Comparison of ENCODE assay signal across 8 cellular contexts in genomic region chr11:65134952-65135632, GRCh38. TPM values are rescaled to one million over a fixed set of nuclear protein-coding genes. Genes with fewer than 3 reads are reported as not detected.
A peak's percentile ranks its signal among the peaks of the same experiment; 100 is the strongest.
DNase-seq lines count a peak whose midpoint lies in the region; TF ChIP-seq lines count a peak whose summit lies in the region.

No MANE protein-coding gene starts in this region.

- H3K79me1 ChIP-seq in H9 (ENCODE audit: insufficient read depth, low read depth, low read length, poor library complexity, severe bottlenecking), result no peaks in the 10 kb centered on the region

- no peak overlapping the region for H4K91ac ChIP-seq in H9 (ENCODE audit: insufficient read length, low read depth, low read length)

- no peaks in the 10 kb centered on the region for H3K79me2 ChIP-seq in H9 (ENCODE audit: insufficient read depth, low read length)
- peaks cover 16% of the 10 kb centered on the region for H3K79me2 ChIP-seq in neural cell (replicated peaks; ENCODE audit: insufficient read depth, low read length)

- peaks cover 5% of the 10 kb centered on the region for H3F3A ChIP-seq in neural cell (ENCODE audit: insufficient read depth, low read length, poor library complexity, severe bottlenecking)

- peaks cover 8% of the 10 kb centered on the region for H3K27me3 Mint-ChIP-seq in H9 (ENCODE audit: low read depth)

- H3K4me2 ChIP-seq in H9 (ENCODE audit: insufficient read depth, insufficient read length, low read length) (peak overlapping the region; percentile 58), neural cell (ENCODE audit: low read length) (peak overlapping the region; percentile 92)

- no peaks in the 10 kb centered on the region for H3K4me1 ChIP-seq in H9 (ENCODE audit: insufficient read depth, low read length)

- H2BK120ac ChIP-seq in H9 (ENCODE audit: low read depth, low read length, poor library complexity, severe bottlenecking), result no peak overlapping the region

- no peak overlapping the region for H2AFZ ChIP-seq in H9 (ENCODE audit: low read length)
- peak overlapping the region; percentile 87 for H2AFZ ChIP-seq in neural cell (ENCODE audit: low read depth, low read length)

- no peaks in the 10 kb centered on the region for H4K20me1 ChIP-seq in H9 (ENCODE audit: control insufficient read depth, insufficient read depth, insufficient read length)
- H4K20me1 ChIP-seq in neural cell (ENCODE audit: insufficient read depth), result no peaks in the 10 kb centered on the region

- no peak overlapping the region for H2AK5ac ChIP-seq in H9 (ENCODE audit: insufficient read length, low read length)

- H4K5ac ChIP-seq in H9 (ENCODE audit: insufficient read length, low read depth, low read length), result no peak overlapping the region

- H2BK20ac ChIP-seq in H9 (ENCODE audit: low read depth, low read length, poor library complexity, severe bottlenecking), result no peak overlapping the region

- no peak overlapping the region for H2BK12ac ChIP-seq in H9 (ENCODE audit: insufficient read length, low read depth, low read length)

- TF ChIP-seq CTCF in H9 (conservative IDR thresholded peaks at IDR 0.05) (no peak), fibroblast of villous mesenchyme (IDR thresholded peaks at IDR 0.05; ENCODE audit: insufficient read depth, low read depth, low read length) (no peak), neural cell (IDR thresholded peaks at IDR 0.05; ENCODE audit: poor library complexity, severe bottlenecking) (no peak)

- H3K9me2 ChIP-seq in neural cell (ENCODE audit: insufficient read depth, low read length), result no peaks in the 10 kb centered on the region

- H3K36me3 ChIP-seq in neural cell (ENCODE audit: insufficient read depth, low read length), result no peaks in the 10 kb centered on the region

- no peak overlapping the region for H3K4ac ChIP-seq in H9 (ENCODE audit: low read depth, low read length)

- H2BK15ac ChIP-seq in H9 (ENCODE audit: low read depth, low read length), result no peak overlapping the region

- peak; percentile 21 for TF ChIP-seq RAD21 in neural cell (conservative IDR thresholded peaks at IDR 0.05)

- TF ChIP-seq POLR2A in Raji (IDR thresholded peaks at IDR 0.05; ENCODE audit: insufficient read depth, low read depth, low read length), result peak; percentile 90

- H3K27me3 ChIP-seq in H9 (ENCODE audit: insufficient read depth, low read length), result no peaks in the 10 kb centered on the region
- H3K27me3 ChIP-seq in neural cell (ENCODE audit: insufficient read depth, low read depth, low read length), result no peaks in the 10 kb centered on the region

- peak overlapping the region; percentile 93 to 95 for H3K4me3 Mint-ChIP-seq in H9

- H3K14ac ChIP-seq in H9 (ENCODE audit: insufficient read depth, low read length), result peak overlapping the region; percentile 80; the same call in 1 of the 2 replicates

- TF ChIP-seq EP300 in neural cell (conservative IDR thresholded peaks at IDR 0.05; ENCODE audit: poor library complexity, severe bottlenecking), result no peak

- H3K9me3 Mint-ChIP-seq in H9, result no peaks in the 10 kb centered on the region; a peak in 1 of 5 replicates

- peaks cover 19 to 23% of the 10 kb centered on the region in 2 experiments for H3K4me1 Mint-ChIP-seq in H9

- H4K8ac ChIP-seq in H9 (replicated peaks; ENCODE audit: insufficient read length, low read depth, low read length), result no peak overlapping the region

- peaks cover 14% of the 10 kb centered on the region for H3K23me2 ChIP-seq in H9 (ENCODE audit: insufficient read length, low read depth, low read length, poor library complexity, severe bottlenecking)

- no peak overlapping the region for H3K23ac ChIP-seq in H9 (ENCODE audit: insufficient read length, low read depth, low read length)

- WGBS in H9 (ENCODE audit: extremely low coverage, insufficient read length, low lambda C conversion rate), result no CpG with 5 or more reads among the region's 24 CpGs

- peak overlapping the region; percentile 28 for H3K56ac ChIP-seq in H9 (ENCODE audit: insufficient read length, low read depth, low read length)

- peak overlapping the region; percentile 90 for H3K4me3 ChIP-seq in fibroblast of villous mesenchyme (ENCODE audit: low read depth, low read length)
- H3K4me3 ChIP-seq in neural cell (ENCODE audit: low read length), result peak overlapping the region; percentile 100

- H3K27ac Mint-ChIP-seq in H9, result peak overlapping the region; percentile 100

- no peak overlapping the region for H3T11ph ChIP-seq in H9 (ENCODE audit: low read length)

- peak overlapping the region; percentile 89 for H3K18ac ChIP-seq in H9 (ENCODE audit: insufficient read length, low read depth, low read length)

- DNase-seq in ELR (ENCODE audit: low read depth), result peak; percentile 98
- DNase-seq in H9, result peak; percentile 97
- peak; percentile 98 for DNase-seq in M059J (ENCODE audit: low read depth)
- DNase-seq in activated gamma-delta T cell treated with Interleukin-2 at 50 U/mL for 16 hours, result peak; percentile 80
- DNase-seq in fibroblast of villous mesenchyme (ENCODE audit: low read depth), result peak; percentile 98
- DNase-seq in substantia nigra (lab: John Stamatoyannopoulos, UW), result peak in 47 of 49 donors; percentile 38 to 93 (median 79)

- H3K36me3 Mint-ChIP-seq in H9 (ENCODE audit: insufficient read depth in 1 of 3, low read depth in 3 of 3), result peaks cover 5 to 26% (median 26%) of the 10 kb centered on the region in 3 experiments; a peak in 6 of 7 replicates

- H3K9me3 ChIP-seq in H9 (ENCODE audit: control insufficient read depth, low read depth, low read length) (no peaks in the 10 kb centered on the region), neural cell (ENCODE audit: low read length) (no peaks in the 10 kb centered on the region)

- H3K9ac ChIP-seq in H9 (ENCODE audit: extremely low read depth, insufficient read length, low read length), result peak overlapping the region; percentile 96
- H3K9ac ChIP-seq in neural cell (ENCODE audit: low read length), result peak overlapping the region; percentile 97

- peak overlapping the region; percentile 71 for H3K27ac ChIP-seq in H9 (ENCODE audit: insufficient read length, low read depth, low read length)
- H3K27ac ChIP-seq in neural cell (ENCODE audit: low read length), result peak overlapping the region; percentile 98
- H3K27ac ChIP-seq in substantia nigra (ENCODE audit: low read depth, low read length, poor library complexity, severe bottlenecking), result peak overlapping the region; percentile 99

- peak overlapping the region; percentile 3 for H2BK5ac ChIP-seq in H9 (ENCODE audit: insufficient read length, low read length)

TF ChIP-seq in neural cell, 6 proteins besides CTCF, POLR2A, EP300 and RAD21:
- TF ChIP-seq REST (IDR thresholded peaks at IDR 0.05; ENCODE audit: borderline replicate concordance) (peak; percentile 7), MXI1 (conservative IDR thresholded peaks at IDR 0.05; ENCODE audit: poor library complexity, severe bottlenecking) (peak; percentile 69), EZH2 (IDR thresholded peaks at IDR 0.05; ENCODE audit: borderline replicate concordance, insufficient read depth, low read length, poor library complexity, severe bottlenecking) (no peak), POLR2AphosphoS5 (IDR thresholded peaks at IDR 0.05) (peak; percentile 73), SMC3 (conservative IDR thresholded peaks at IDR 0.05; ENCODE audit: poor library complexity) (peak; percentile 25), TAF1 (IDR thresholded peaks at IDR 0.05; ENCODE audit: low read depth) (peak; percentile 84)

RNA-seq across cellular contexts. Expression of gene SYVN1, which starts 0.8 kb away (rescaled TPM):
- total RNA-seq in H9 (2021) (31.3 and 31.6 TPM in 2 replicates), fibroblast of villous mesenchyme (13.0 and 13.5 TPM in 2 replicates)
- total RNA-seq in M059J (2014; rRNA removed; shearing (Covaris generic)), result 27.0 and 37.8 TPM in 2 replicates
- 12.8 and 13.0 TPM in 2 replicates for polyA plus RNA-seq in neural cell
- polyA minus RNA-seq in neural cell, result 12.2 and 22.3 TPM in 2 replicates

RNA-seq across cellular contexts. Expression of gene MRPL49, which starts 13.0 kb away (rescaled TPM):
- total RNA-seq in H9 (2021) (66.7 and 73.4 TPM in 2 replicates), fibroblast of villous mesenchyme (41.2 and 54.4 TPM in 2 replicates)
- 68.9 and 87.8 TPM in 2 replicates for total RNA-seq in M059J (2014; rRNA removed; shearing (Covaris generic))
- polyA plus RNA-seq in neural cell, result 80.5 and 83.2 TPM in 2 replicates
- 36.3 and 39.2 TPM in 2 replicates for polyA minus RNA-seq in neural cell

RNA-seq across cellular contexts. Expression of gene FAU, which starts 13.2 kb away (rescaled TPM):
- total RNA-seq in H9 (2021) (898 and 954 TPM in 2 replicates), fibroblast of villous mesenchyme (137 and 279 TPM in 2 replicates)
- total RNA-seq in M059J (2014; rRNA removed; shearing (Covaris generic)), result 290 and 443 TPM in 2 replicates
- 299 and 420 TPM in 2 replicates for polyA plus RNA-seq in neural cell
- 104 and 117 TPM in 2 replicates for polyA minus RNA-seq in neural cell

RNA-seq across cellular contexts. Expression of gene ZNHIT2, which starts 17.6 kb away (rescaled TPM):
- total RNA-seq in H9 (2021) (18.3 and 19.0 TPM in 2 replicates), fibroblast of villous mesenchyme (11.2 and 15.1 TPM in 2 replicates)
- 13.9 and 17.7 TPM in 2 replicates for total RNA-seq in M059J (2014; rRNA removed; shearing (Covaris generic))
- polyA plus RNA-seq in neural cell, result 6.9 and 7.0 TPM in 2 replicates
- polyA minus RNA-seq in neural cell, result 9.7 and 10.1 TPM in 2 replicates

RNA-seq across cellular contexts. Expression of gene TM7SF2, which starts 23.4 kb away (rescaled TPM):
- total RNA-seq in H9 (2021) (74.8 and 76.1 TPM in 2 replicates), fibroblast of villous mesenchyme (31.6 and 45.8 TPM in 2 replicates)
- total RNA-seq in M059J (2014; rRNA removed; shearing (Covaris generic)), result 2.1 and 7.0 TPM in 2 replicates
- 78.4 and 99.5 TPM in 2 replicates for polyA plus RNA-seq in neural cell
- polyA minus RNA-seq in neural cell, result 70.7 and 78.2 TPM in 2 replicates

Comparison
In these comparisons a context has a peak if more than half of its experiments do, and no peak if none do; other contexts are left out.
1. Peak in every context shown above with its lines: DNase-seq, H3K4me3 ChIP-seq and H3K27ac ChIP-seq.